In genomic region chr17:77600346-77600745, GRCh38 we compare ENCODE assay signal across 17 cellular contexts.
"Had no signal": no experiment of that assay in that cellular context is flagged by ENCODE, and none has a peak within 500 bp of the region (broad histone marks: within the 10 kb centered on the region; RNA-seq: fewer than 3 reads in every experiment).

No MANE protein-coding gene starts in this region.

- H3K36me3 ChIP-seq: adrenal gland, neutrophil, right lobe of liver had no signal

- H3K27me3 ChIP-seq: adrenal gland, dorsolateral prefrontal cortex, right lobe of liver had no signal

- H3K27ac ChIP-seq: neutrophil, right lobe of liver had no signal

- H3K4me3 ChIP-seq: adrenal gland, dorsolateral prefrontal cortex, right lobe of liver had no signal

- FAIRE-seq: keratinocyte had no signal

- ATAC-seq: activated T-helper 17 cell treated with anti-CD3 and anti-CD28 coated beads, Interleukin-2, amount 50 U/mL, for 72 hours; right lobe of liver; T-helper 17 cell; WTC11 had no signal

- H3K4me1 ChIP-seq: adrenal gland, right lobe of liver had no signal

- H3K9me3 ChIP-seq: adrenal gland, neutrophil, right lobe of liver had no signal

- DNase-seq: activated CD4-positive, alpha-beta T cell treated with anti-CD3 and anti-CD28 coated beads, Interleukin-2, amount 10 ng/mL, durations not matched to agents 7 days and 5 days; activated naive CD4-positive, alpha-beta T cell treated with anti-CD3 and anti-CD28 coated beads, Interleukin-2, amount 50 U/mL, for 16 hours; activated T-cell treated with anti-CD3 and anti-CD28 coated beads for 4 hours; foreskin melanocyte; midbrain; posterior cingulate gyrus; SHP77 treated with DMSO at 0.1 percent for 48 hours; stimulated activated CD4-positive, alpha-beta T cell treated with anti-CD3 and anti-CD28 coated beads, Interleukin-12 subunit alpha, Interleukin-12 subunit beta, amount 100 ng/mL, for 4 hours; stimulated activated naive CD4-positive, alpha-beta T cell treated with Interleukin-2 at 50 U/mL for 16 hours; T-helper 17 cell had no signal
